In genomic region chr3:172958565-172958964, GRCh38 we compare ENCODE assay signal across 24 cellular contexts.
DNase-seq lines count a peak whose midpoint lies in the region; ATAC-seq, FAIRE-seq and TF ChIP-seq lines count a peak whose summit lies in the region.
"Had no signal": no experiment of that assay in that cellular context is flagged by ENCODE, and none has a peak within 500 bp of the region (broad histone marks: within the 10 kb centered on the region; RNA-seq: fewer than 3 reads in every experiment).

No MANE protein-coding gene starts in this region.

- H2BK12ac ChIP-seq in neuronal stem cell (ENCODE audit: low read length) (no peak overlapping the region), mesenchymal stem cell (ENCODE audit: low read length in 2 of 2) (no peak overlapping the region)

- CTCF ChIA-PET in HepG2 (lab: Yijun Ruan, JAX; ENCODE audit: low intra/inter-chr PET ratio, low total read pairs) (no interaction called here), HEK293 (lab: Yijun Ruan, JAX) (interaction anchor here (0.7 kb wide), 1 partner anchor 51 kb away, joined by 3 read pairs; no protein-coding TSS in a partner anchor)

- H3K27ac ChIP-seq in HepG2 (ENCODE audit: extremely low read length, insufficient read depth, low read length) (no peak overlapping the region), right lobe of liver (no peak overlapping the region), HEK293 (ENCODE audit: extremely low read depth, low read depth, low read length) (no peak overlapping the region), neuronal stem cell (replicated peaks; ENCODE audit: low read length) (no peak overlapping the region), mesenchymal stem cell (ENCODE audit: low read length, poor library complexity, severe bottlenecking) (no peak overlapping the region)
- H3K27ac ChIP-seq in effector memory CD4-positive, alpha-beta T cell (ENCODE audit: insufficient read depth, low read length, poor library complexity, severe bottlenecking) = no peak overlapping the region
- H3K27ac ChIP-seq: BLaER1, C4-2B had no signal

- H2AFZ ChIP-seq in HepG2 (ENCODE audit: low read length) = no peak overlapping the region
- H2AFZ ChIP-seq in neuronal stem cell (ENCODE audit: low read length) = peak overlapping the region; percentile 9
- no peak overlapping the region for H2AFZ ChIP-seq in mesenchymal stem cell (ENCODE audit: low read depth, low read length)

- H3K9ac ChIP-seq in HepG2 (ENCODE audit: insufficient read depth, low read depth, low read length) (no peak overlapping the region), neuronal stem cell (ENCODE audit: low read depth, low read length, poor library complexity) (no peak overlapping the region), mesenchymal stem cell (ENCODE audit: low read length) (no peak overlapping the region)
- H3K9ac ChIP-seq: BLaER1 had no signal

- no peak overlapping the region for H2BK120ac ChIP-seq in neuronal stem cell (ENCODE audit: low read depth, low read length)
- no peak overlapping the region for H2BK120ac ChIP-seq in mesenchymal stem cell (ENCODE audit: low read depth, low read length)

- ATAC-seq in HepG2 (no peak), right lobe of liver (no peak)
- ATAC-seq: CD8-positive, alpha-beta T cell had no signal

- BruUV-seq in HepG2 (replicated peaks; lab: Mats Ljungman, UMichigan) = no TSS peak

- no peak overlapping the region for H3K18ac ChIP-seq in neuronal stem cell (ENCODE audit: low read length)
- H3K18ac ChIP-seq in mesenchymal stem cell (ENCODE audit: low read depth in 1 of 2, low read length in 2 of 2) = no peak overlapping the region

- no peak overlapping the region for H2BK15ac ChIP-seq in neuronal stem cell (ENCODE audit: low read length)
- no peak overlapping the region for H2BK15ac ChIP-seq in mesenchymal stem cell (ENCODE audit: low read depth, poor library complexity, severe bottlenecking)

- no peak for TF ChIP-seq RAD21 in HepG2 (CRISPR knock-in tag; IDR thresholded peaks at IDR 0.05)

- in situ Hi-C loops in HepG2 (cut with HindIII; ENCODE audit: extremely low pct_ligation_motif_present, low pct_unique_long_range_greater_than_20kb) = no loop called here

- no peak overlapping the region for H4K8ac ChIP-seq in neuronal stem cell (ENCODE audit: low read depth, low read length)
- no peak overlapping the region for H4K8ac ChIP-seq in mesenchymal stem cell (ENCODE audit: low read length)

- no peaks in the 10 kb centered on the region for H3K79me1 ChIP-seq in neuronal stem cell (ENCODE audit: low read depth, low read length)
- H3K79me1 ChIP-seq in mesenchymal stem cell (replicated peaks; ENCODE audit: low read length, poor library complexity, severe bottlenecking) = no peaks in the 10 kb centered on the region

- no peak overlapping the region for H3K14ac ChIP-seq in neuronal stem cell (ENCODE audit: low read length)
- H3K14ac ChIP-seq in mesenchymal stem cell (ENCODE audit: low read length in 2 of 2) = no peak overlapping the region

- H3K23ac ChIP-seq in neuronal stem cell (ENCODE audit: low read depth, low read length, poor library complexity) = no peak overlapping the region
- no peak overlapping the region for H3K23ac ChIP-seq in mesenchymal stem cell (ENCODE audit: low read length in 2 of 2)

- no peaks in the 10 kb centered on the region for H3K79me2 ChIP-seq in HepG2 (ENCODE audit: insufficient read depth, low read length)

- H3K36me3 ChIP-seq in HepG2 (replicated peaks in 1 of 2; ENCODE audit: control insufficient read depth in 1 of 2, insufficient read depth in 2 of 2, low read length in 2 of 2) (no peaks in the 10 kb centered on the region), right lobe of liver (no peaks in the 10 kb centered on the region), HEK293 (ENCODE audit: control insufficient read depth in 2 of 2, insufficient read depth in 1 of 2, low read length in 2 of 2) (no peaks in the 10 kb centered on the region), neuronal stem cell (replicated peaks in 1 of 2; ENCODE audit: control insufficient read depth in 2 of 2, insufficient read depth in 2 of 2, low read length in 2 of 2) (no peaks in the 10 kb centered on the region), mesenchymal stem cell (ENCODE audit: control insufficient read depth in 1 of 2, insufficient read depth in 2 of 2, low read depth in 1 of 2, low read length in 2 of 2) (no peaks in the 10 kb centered on the region)
- no peaks in the 10 kb centered on the region for H3K36me3 ChIP-seq in effector memory CD4-positive, alpha-beta T cell (ENCODE audit: control insufficient read depth, insufficient read depth, low read length)
- H3K36me3 ChIP-seq: BE2C, BLaER1 had no signal

- TF ChIP-seq EP300 in HepG2 (IDR thresholded peaks at IDR 0.05; ENCODE audit: low read depth in 2 of 2, low read length in 2 of 2) (no peak), HepG2 (CRISPR knock-in tag; IDR thresholded peaks at IDR 0.05; ENCODE audit: borderline replicate concordance) (no peak)

- no peaks in the 10 kb centered on the region for H4K20me1 ChIP-seq in HepG2 (ENCODE audit: insufficient read depth, low read length)
- H4K20me1 ChIP-seq: BLaER1 had no signal

- POLR2A ChIA-PET in HepG2 (lab: Yijun Ruan, JAX) = no interaction called here
- POLR2A ChIA-PET in HEK293 (lab: Yijun Ruan, JAX) = no interaction called here

- intact Hi-C loops in HepG2 (cut with micrococcal nuclease; ENCODE audit: unreplicated experiment) (no loop called here), right lobe of liver (cut with DNase I) (no loop called here)

- TF ChIP-seq POLR2A in HepG2 (IDR thresholded peaks at IDR 0.05; ENCODE audit: insufficient read depth in 1 of 2, low read depth in 2 of 2, low read length in 2 of 2) (no peak), right lobe of liver (IDR thresholded peaks at IDR 0.05) (no peak)

- TF ChIP-seq CTCF in HepG2 (CRISPR knock-in tag; IDR thresholded peaks at IDR 0.05) (no peak), right lobe of liver (IDR thresholded peaks at IDR 0.05) (no peak), HEK293 (tag by site-specific recombination; IDR thresholded peaks at IDR 0.05) (no peak)

- no peak for FAIRE-seq in HepG2 (lab: Jason Lieb, UNC)
- FAIRE-seq: A204.1, D721Med, G401.6, GM12891, GM19239 had no signal

- WGBS in HepG2 (ENCODE audit: low lambda C conversion rate) = 27% methylated on average over 2 of the region's 2 CpGs
- 42% methylated on average over 2 of the region's 2 CpGs for whole genome bisulfite sequencing in right lobe of liver (ENCODE audit: insufficient coverage, low coverage, low lambda C conversion rate, missing lambda C conversion rate)
- WGBS in neuronal stem cell (ENCODE audit: extremely low coverage in 2 of 2, insufficient read length in 2 of 2, insufficient replicate concordance in 1 of 2), 2 donors = no CpG with 5 or more reads among the region's 2 CpGs
- WGBS in mesenchymal stem cell = 42% methylated on average over 2 of the region's 2 CpGs

- H3K27me3 ChIP-seq in HepG2 (ENCODE audit: control insufficient read depth in 1 of 2, insufficient read depth in 2 of 2, low read length in 2 of 2) (no peaks in the 10 kb centered on the region; a peak in 2 of 5 replicates), right lobe of liver (no peaks in the 10 kb centered on the region), neuronal stem cell (ENCODE audit: control insufficient read depth in 3 of 3, insufficient read depth in 3 of 3, low read depth in 1 of 3, low read length in 3 of 3) (no peaks in the 10 kb centered on the region), mesenchymal stem cell (ENCODE audit: control insufficient read depth in 1 of 2, insufficient read depth in 1 of 2, low read length in 2 of 2) (no peaks in the 10 kb centered on the region)
- no peaks in the 10 kb centered on the region for H3K27me3 ChIP-seq in effector memory CD4-positive, alpha-beta T cell (replicated peaks; ENCODE audit: control insufficient read depth, insufficient read depth, low read length, poor library complexity, severe bottlenecking)
- H3K27me3 ChIP-seq: BE2C, BLaER1 had no signal

- no peaks in the 10 kb centered on the region for H3K9me3 ChIP-seq in HepG2 (ENCODE audit: low read length)
- H3K9me3 ChIP-seq in right lobe of liver = no peaks in the 10 kb centered on the region
- H3K9me3 ChIP-seq in HEK293 (ENCODE audit: control insufficient read depth, insufficient read depth, low read depth, low read length) = no peaks in the 10 kb centered on the region
- H3K9me3 ChIP-seq in neuronal stem cell (replicated peaks in 1 of 2; ENCODE audit: control insufficient read depth in 2 of 2, insufficient read depth in 1 of 2, low read depth in 1 of 2, low read length in 2 of 2) = no peaks in the 10 kb centered on the region
- no peaks in the 10 kb centered on the region for H3K9me3 ChIP-seq in mesenchymal stem cell (ENCODE audit: control insufficient read depth, low read length)
- H3K9me3 ChIP-seq in effector memory CD4-positive, alpha-beta T cell (ENCODE audit: control insufficient read depth, low read length) = no peaks in the 10 kb centered on the region
- H3K9me3 ChIP-seq: BE2C, BLaER1, Caco-2 had no signal

- H3K4me2 ChIP-seq in HepG2 (ENCODE audit: low read depth, low read length) (no peak overlapping the region), neuronal stem cell (ENCODE audit: insufficient read depth, low read length, poor library complexity, severe bottlenecking) (no peak overlapping the region), mesenchymal stem cell (ENCODE audit: low read length, poor library complexity, severe bottlenecking) (no peak overlapping the region)
- H3K4me2 ChIP-seq: BLaER1 had no signal

- H3K4me3 ChIP-seq in HepG2 (replicated peaks in 1 of 3; ENCODE audit: insufficient read depth in 1 of 3, low read depth in 2 of 3, low read length in 3 of 3) (no peak overlapping the region), right lobe of liver (no peak overlapping the region), HEK293 (ENCODE audit: low read depth, low read length) (no peak overlapping the region), neuronal stem cell (ENCODE audit: low read length in 2 of 2) (no peak overlapping the region), mesenchymal stem cell (ENCODE audit: insufficient read depth in 1 of 2, low read depth in 1 of 2, low read length in 2 of 2) (no peak overlapping the region)
- no peak overlapping the region for H3K4me3 ChIP-seq in effector memory CD4-positive, alpha-beta T cell (ENCODE audit: insufficient read depth, low read depth, low read length, poor library complexity, severe bottlenecking)
- H3K4me3 ChIP-seq: BLaER1 had no signal

- H2AK5ac ChIP-seq in neuronal stem cell (ENCODE audit: low read depth, low read length) (no peak overlapping the region), mesenchymal stem cell (ENCODE audit: low read length, severe bottlenecking) (no peak overlapping the region)

- H3K4me1 ChIP-seq in HepG2 (ENCODE audit: insufficient read depth, low read length) (no peaks in the 10 kb centered on the region), right lobe of liver (no peaks in the 10 kb centered on the region), HEK293 (ENCODE audit: control insufficient read depth, insufficient read depth, low read length) (no peaks in the 10 kb centered on the region), neuronal stem cell (ENCODE audit: control insufficient read depth in 2 of 2, insufficient read depth in 1 of 2, low read depth in 1 of 2, low read length in 2 of 2) (no peaks in the 10 kb centered on the region), mesenchymal stem cell (ENCODE audit: control insufficient read depth, insufficient read depth, low read depth, low read length) (no peaks in the 10 kb centered on the region)
- no peaks in the 10 kb centered on the region for H3K4me1 ChIP-seq in effector memory CD4-positive, alpha-beta T cell (ENCODE audit: control insufficient read depth, insufficient read depth, low read length, poor library complexity, severe bottlenecking)
- H3K4me1 ChIP-seq: BE2C, Caco-2 had no signal

- no peak for DNase-seq in HepG2 (ENCODE audit: low spot score)
- no peak for DNase-seq in right lobe of liver
- peak; percentile 17 for DNase-seq in NCI-H69 (lab: John Stamatoyannopoulos, UW)
- no peak for DNase-seq in neuronal stem cell (ENCODE audit: low spot score)
- DNase-seq in mesenchymal stem cell = no peak
- DNase-seq in effector memory CD4-positive, alpha-beta T cell = no peak
- DNase-seq in C1 segment of cervical spinal cord (lab: John Stamatoyannopoulos, UW) = no peak
- DNase-seq: 8988T; ACHN; BE2C; Caco-2; Calu3; CD4-positive, alpha-beta T cell; CD8-positive, alpha-beta T cell; DMS79 treated with DMSO at 0.1 percent for 48 hours; GF-D8 had no signal

- H2BK5ac ChIP-seq in neuronal stem cell (ENCODE audit: low read length) (no peak overlapping the region), mesenchymal stem cell (ENCODE audit: low read depth, low read length, poor library complexity, severe bottlenecking) (no peak overlapping the region)

- no peak overlapping the region for H3K4ac ChIP-seq in neuronal stem cell (ENCODE audit: low read length)
- no peak overlapping the region for H3K4ac ChIP-seq in mesenchymal stem cell (ENCODE audit: low read depth in 1 of 2, low read length in 2 of 2)

- H4K91ac ChIP-seq in neuronal stem cell (ENCODE audit: low read depth, low read length, poor library complexity) = no peak overlapping the region
- H4K91ac ChIP-seq in mesenchymal stem cell (ENCODE audit: low read length) = no peak overlapping the region
